17 cellular contexts compared by ENCODE assay signal in the genomic region with DNA sequence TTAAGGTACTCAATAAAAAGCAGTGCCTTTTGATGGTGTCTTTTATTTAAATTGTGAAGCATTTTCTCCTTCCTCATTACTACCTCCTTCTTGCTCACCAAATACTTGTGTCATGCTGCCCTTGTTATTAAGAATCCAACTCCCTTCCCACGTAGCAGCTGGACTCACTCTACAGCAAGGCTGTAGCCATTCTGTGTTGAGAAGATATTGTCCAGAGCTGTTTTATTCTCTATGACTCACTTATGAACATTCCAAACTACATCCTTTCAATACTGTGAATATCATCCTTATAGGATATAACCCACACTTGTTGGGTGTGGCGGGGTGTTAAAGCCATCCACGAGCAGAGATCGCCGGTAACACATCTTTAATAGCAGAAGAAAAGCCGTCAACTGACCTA.
"Had no signal": no experiment of that assay in that cellular context is flagged by ENCODE, and none has a peak within 500 bp of the region (broad histone marks: within the 10 kb centered on the region; RNA-seq: fewer than 3 reads in every experiment).

No MANE protein-coding gene starts in this region.

- H3K9me3 ChIP-seq: ascending aorta, lower lobe of right lung, neutrophil had no signal

- H3K36me3 ChIP-seq: ascending aorta, lower lobe of right lung, neutrophil had no signal

- H3K4me3 ChIP-seq: ascending aorta, dorsolateral prefrontal cortex, lower lobe of right lung, SK-N-MC had no signal

- FAIRE-seq: bronchial epithelial cell, small intestine had no signal

- DNase-seq: activated CD4-positive, CD25-positive, alpha-beta regulatory T cell treated with anti-CD3 and anti-CD28 coated beads, Interleukin-2, amount 50 U/mL, for 72 hours; activated naive CD4-positive, alpha-beta T cell; dorsolateral prefrontal cortex; endodermal cell; foreskin melanocyte; immature natural killer cell; lower lobe of right lung; naive thymus-derived CD4-positive, alpha-beta T cell; posterior cingulate gyrus; small intestine; stimulated activated naive CD8-positive, alpha-beta T cell treated with anti-CD3 and anti-CD28 coated beads, Interleukin-15, Interleukin-2, amounts not matched to agents 100 U/mL and 50 U/mL, for 24 hours; T-helper 1 cell; T1000 had no signal

- H3K27me3 ChIP-seq: ascending aorta, dorsolateral prefrontal cortex, neutrophil had no signal

- H3K4me1 ChIP-seq: ascending aorta, lower lobe of right lung had no signal

- ATAC-seq: lower lobe of right lung; naive thymus-derived CD4-positive, alpha-beta T cell; stimulated activated naive CD8-positive, alpha-beta T cell treated with anti-CD3 and anti-CD28 coated beads, Interleukin-15, Interleukin-2, amounts not matched to agents 100 U/mL and 50 U/mL, for 24 hours had no signal

- H3K27ac ChIP-seq: ascending aorta, dorsolateral prefrontal cortex, lower lobe of right lung, neutrophil, SK-N-MC had no signal
